ENCODE assay signal across 11 cellular contexts in genomic region chr19:47781590-47782318, GRCh38. TPM values are rescaled to one million over a fixed set of nuclear protein-coding genes. Genes with fewer than 3 reads are reported as not detected.
DNase-seq lines count a peak whose midpoint lies in the region; ATAC-seq lines count a peak whose summit lies in the region.
"Had no signal": no experiment of that assay in that cellular context is flagged by ENCODE, and none has a peak within 500 bp of the region (broad histone marks: within the 10 kb centered on the region; RNA-seq: fewer than 3 reads in every experiment).

No MANE protein-coding gene starts in this region.

- intact Hi-C loops in activated naive CD4-positive, alpha-beta T cell treated with anti-CD3 and anti-CD28 coated beads for 36 hours (cut with micrococcal nuclease), result no loop called here

- no peaks in the 10 kb centered on the region for H3K9me3 Mint-ChIP-seq in activated naive CD4-positive, alpha-beta T cell treated with anti-CD3 and anti-CD28 coated beads for 36 hours

- H3K27ac ChIP-seq in caudate nucleus (ENCODE audit: low read depth, low read length), result peak overlapping the region; percentile 82
- H3K27ac ChIP-seq in subcutaneous abdominal adipose tissue (ENCODE audit: low read depth, low read length), result peak overlapping the region; percentile 95
- H3K27ac ChIP-seq: VCaP had no signal

- peaks cover 34% of the 10 kb centered on the region for H3K36me3 Mint-ChIP-seq in activated naive CD4-positive, alpha-beta T cell treated with anti-CD3 and anti-CD28 coated beads for 36 hours (ENCODE audit: low read depth)

- H3K4me1 Mint-ChIP-seq in activated naive CD4-positive, alpha-beta T cell treated with anti-CD3 and anti-CD28 coated beads for 36 hours (ENCODE audit: low read depth), result peaks cover 23% of the 10 kb centered on the region

- H3K9ac ChIP-seq in subcutaneous abdominal adipose tissue (ENCODE audit: low read length in 5 of 5), result no peak overlapping the region

- no peak overlapping the region for H3K4me3 Mint-ChIP-seq in activated naive CD4-positive, alpha-beta T cell treated with anti-CD3 and anti-CD28 coated beads for 36 hours

- peaks cover 0 to 54% (median 36%) of the 10 kb centered on the region in 5 donors for H3K36me3 ChIP-seq in subcutaneous abdominal adipose tissue (ENCODE audit: control insufficient read depth in 5 of 5, insufficient read depth in 5 of 5, low read length in 5 of 5)

- CTCF ChIA-PET in activated naive CD4-positive, alpha-beta T cell treated with anti-CD3 and anti-CD28 coated beads for 36 hours (lab: Charles Lee), result interaction anchor here (1.0 kb wide), 1 partner anchor 11 kb away, joined by 4 read pairs; no protein-coding TSS in a partner anchor

- peak overlapping the region in 3 of 5 donors; percentile 3 to 30 (median 3) for H3K4me3 ChIP-seq in subcutaneous abdominal adipose tissue (ENCODE audit: low read depth in 1 of 5, low read length in 5 of 5)
- H3K4me3 ChIP-seq: pancreas had no signal

- peaks cover 9 to 54% (median 36%) of the 10 kb centered on the region in 5 donors for H3K4me1 ChIP-seq in subcutaneous abdominal adipose tissue (ENCODE audit: control insufficient read depth in 5 of 5, insufficient read depth in 5 of 5, low read length in 5 of 5)

- no peaks in the 10 kb centered on the region for H3K27me3 Mint-ChIP-seq in activated naive CD4-positive, alpha-beta T cell treated with anti-CD3 and anti-CD28 coated beads for 36 hours (ENCODE audit: low read depth)

- no peak for ATAC-seq in HG02642 (IDR thresholded peaks at IDR 0.05; ENCODE audit: poor library complexity, unreplicated experiment)
- ATAC-seq in HG03354 (IDR thresholded peaks at IDR 0.05; ENCODE audit: poor library complexity, severe bottlenecking, unreplicated experiment), result no peak
- no peak for ATAC-seq in HG03439 (IDR thresholded peaks at IDR 0.05; ENCODE audit: unreplicated experiment)
- ATAC-seq: pancreas had no signal

- no peak overlapping the region for H3K27ac Mint-ChIP-seq in activated naive CD4-positive, alpha-beta T cell treated with anti-CD3 and anti-CD28 coated beads for 36 hours

- no peaks in the 10 kb centered on the region for H3K27me3 ChIP-seq in subcutaneous abdominal adipose tissue (ENCODE audit: control insufficient read depth in 5 of 5, insufficient read depth in 4 of 5, low read length in 5 of 5)
- H3K27me3 ChIP-seq: pancreas had no signal

- DNase-seq in LHCN-M2 (ENCODE audit: low read depth) (peak; percentile 63), caudate nucleus (lab: John Stamatoyannopoulos, UW) (peak in 48 of 61 donors; percentile 10 to 72 (median 38)), lung microvascular endothelial cell (ENCODE audit: low read depth in 2 of 2) (peak; percentile 40 to 52)
- DNase-seq in activated naive CD4-positive, alpha-beta T cell treated with anti-CD3 and anti-CD28 coated beads for 36 hours, result no peak

- H3K9me3 ChIP-seq in subcutaneous abdominal adipose tissue (ENCODE audit: control insufficient read depth in 5 of 5, low read length in 5 of 5), result no peaks in the 10 kb centered on the region
- H3K9me3 ChIP-seq: pancreas had no signal

RNA-seq across cellular contexts. Expression of gene SELENOW, which starts 3.3 kb away (rescaled TPM):
- total RNA-seq in LHCN-M2 (2014; rRNA removed) (583 and 734 TPM in 2 replicates), lung microvascular endothelial cell (310 and 521 TPM in 2 replicates)
- polyA plus RNA-seq in LHCN-M2 (2012), result 307 TPM
- total RNA-seq in activated naive CD4-positive, alpha-beta T cell treated with anti-CD3 and anti-CD28 coated beads for 36 hours, result 100 to 1,000 TPM; 146 to 149 TPM

RNA-seq across cellular contexts. Expression of gene TPRX1, which starts 22.6 kb away (rescaled TPM):
- total RNA-seq in LHCN-M2 (2014; rRNA removed) (not detected in 2 replicates), lung microvascular endothelial cell (not detected in 2 replicates)
- polyA plus RNA-seq in LHCN-M2 (2012), result not detected
- not detected for total RNA-seq in activated naive CD4-positive, alpha-beta T cell treated with anti-CD3 and anti-CD28 coated beads for 36 hours
- total RNA-seq: Daoy, pancreas had no signal
- polyA plus RNA-seq: pancreas had no signal

RNA-seq across cellular contexts. Expression of gene NOP53, which starts 36.4 kb away (rescaled TPM):
- total RNA-seq in LHCN-M2 (2014; rRNA removed), result 78.7 and 86.8 TPM in 2 replicates
- 182 TPM for polyA plus RNA-seq in LHCN-M2 (2012)
- 69.5 and 115 TPM in 2 replicates for total RNA-seq in lung microvascular endothelial cell
- total RNA-seq in activated naive CD4-positive, alpha-beta T cell treated with anti-CD3 and anti-CD28 coated beads for 36 hours, result 100 to 1,000 TPM; 274 to 300 TPM

RNA-seq across cellular contexts. Expression of gene CRX, which starts 40.0 kb away (rescaled TPM):
- total RNA-seq in LHCN-M2 (2014; rRNA removed), result not detected in 2 replicates
- polyA plus RNA-seq in LHCN-M2 (2012), result not detected
- not detected in 2 replicates for total RNA-seq in lung microvascular endothelial cell
- not detected for total RNA-seq in activated naive CD4-positive, alpha-beta T cell treated with anti-CD3 and anti-CD28 coated beads for 36 hours
- total RNA-seq: Daoy, pancreas had no signal
- polyA plus RNA-seq: pancreas had no signal
